Comparison of ENCODE assay signal across 17 cellular contexts in genomic region chr7:14332155-14332554, GRCh38.
A peak's percentile ranks its signal among the peaks of the same experiment; 100 is the strongest.
DNase-seq lines count a peak whose midpoint lies in the region; ATAC-seq and TF ChIP-seq lines count a peak whose summit lies in the region.
"Had no signal": no experiment of that assay in that cellular context is flagged by ENCODE, and none has a peak within 500 bp of the region (broad histone marks: within the 10 kb centered on the region; RNA-seq: fewer than 3 reads in every experiment).

No MANE protein-coding gene starts in this region.

- no peak for TF ChIP-seq CTCF in AG10803 (conservative IDR thresholded peaks at IDR 0.05; ENCODE audit: low read length)
- TF ChIP-seq CTCF in kidney epithelial cell (IDR thresholded peaks at IDR 0.05; ENCODE audit: insufficient read depth, low read length, poor library complexity, severe bottlenecking): no peak
- TF ChIP-seq CTCF in Caco-2 (IDR thresholded peaks at IDR 0.05; ENCODE audit: insufficient read depth in 1 of 2, low read depth in 1 of 2, low read length in 1 of 2, severe bottlenecking in 1 of 2, unreplicated experiment in 1 of 2): no peak

- H3K9me3 Mint-ChIP-seq in Caco-2 (ENCODE audit: unreplicated experiment): no peaks in the 10 kb centered on the region
- H3K9me3 Mint-ChIP-seq: activated CD4-positive, alpha-beta T cell treated with anti-CD3 and anti-CD28 coated beads, Interleukin-2, amount 10 ng/mL, durations not matched to agents 24 days and 14 days; neural crest cell had no signal

- H3K4me1 Mint-ChIP-seq in Caco-2 (ENCODE audit: low read depth, unreplicated experiment): no peaks in the 10 kb centered on the region
- H3K4me1 Mint-ChIP-seq: activated CD4-positive, alpha-beta T cell treated with anti-CD3 and anti-CD28 coated beads, Interleukin-2, amount 10 ng/mL, durations not matched to agents 24 days and 14 days had no signal

- POLR2A ChIA-PET in Caco-2 (lab: Charles Lee): no interaction called here

- H3K36me3 Mint-ChIP-seq in Caco-2 (ENCODE audit: insufficient read depth, unreplicated experiment): no peaks in the 10 kb centered on the region
- H3K36me3 Mint-ChIP-seq: activated naive CD8-positive, alpha-beta T cell had no signal

- H3K4me1 ChIP-seq in Caco-2: 0 out of 2 replicates have a peak, but pooled peaks cover 3% of the 10 kb centered on the region

- intact Hi-C loops in Caco-2 (cut with micrococcal nuclease; ENCODE audit: unreplicated experiment): no loop called here

- H3K27me3 ChIP-seq in kidney epithelial cell (ENCODE audit: control insufficient read depth, insufficient read depth, low read length): no peaks in the 10 kb centered on the region
- H3K27me3 ChIP-seq in Caco-2 (replicated peaks; ENCODE audit: control insufficient read depth, insufficient read depth, low read length): no peaks in the 10 kb centered on the region

- H3K9me3 ChIP-seq in Caco-2: no peaks in the 10 kb centered on the region

- H3K4me3 Mint-ChIP-seq in Caco-2 (ENCODE audit: unreplicated experiment): no peak overlapping the region
- H3K4me3 Mint-ChIP-seq: activated CD4-positive, alpha-beta T cell treated with anti-CD3 and anti-CD28 coated beads, Interleukin-2, amount 10 ng/mL, durations not matched to agents 24 days and 14 days; activated naive CD8-positive, alpha-beta T cell; neural crest cell had no signal

- H3K4me3 ChIP-seq in AG10803 (ENCODE audit: low read length) (no peak overlapping the region), kidney epithelial cell (ENCODE audit: low read depth, low read length) (no peak overlapping the region), Caco-2 (ENCODE audit: low read depth, low read length) (no peak overlapping the region)

- peak; percentile 47 for DNase-seq in AG10803 (ENCODE audit: low read depth)
- DNase-seq in RPMI7951 (ENCODE audit: low read depth): peak; percentile 2
- DNase-seq in fibroblast of peridontal ligament (ENCODE audit: extremely low read depth): peak; percentile 61
- peak; percentile 23 for DNase-seq in kidney epithelial cell (ENCODE audit: low read depth)
- no peak for DNase-seq in Caco-2
- DNase-seq in NCI-H510A treated with DMSO at 0.1 percent for 48 hours (lab: John Stamatoyannopoulos, UW): no peak
- DNase-seq: activated CD4-positive, alpha-beta T cell treated with anti-CD3 and anti-CD28 coated beads, Interleukin-2, amount 10 ng/mL, durations not matched to agents 24 days and 14 days; activated T-cell treated with anti-CD3 and anti-CD28 coated beads, Interleukin-2, amount 50 U/mL, for 1 hour; MM.1S; NCI-H2081; stimulated activated CD8-positive, alpha-beta memory T cell treated with anti-CD3 and anti-CD28 coated beads, Interleukin-4, amount 100 ng/mL, for 48 hours; T1000 had no signal

- BruUV-seq in Caco-2 (replicated peaks; lab: Mats Ljungman, UMichigan): no TSS peak

- H3K27ac Mint-ChIP-seq in Caco-2 (ENCODE audit: unreplicated experiment): no peak overlapping the region
- H3K27ac Mint-ChIP-seq: activated CD4-positive, alpha-beta T cell treated with anti-CD3 and anti-CD28 coated beads, Interleukin-2, amount 10 ng/mL, durations not matched to agents 24 days and 14 days; activated naive CD8-positive, alpha-beta T cell had no signal

- CTCF ChIA-PET in Caco-2 (lab: Charles Lee): no interaction called here

- no peaks in the 10 kb centered on the region for H3K27me3 Mint-ChIP-seq in Caco-2 (ENCODE audit: insufficient read depth, unreplicated experiment)
- H3K27me3 Mint-ChIP-seq: activated CD4-positive, alpha-beta T cell treated with anti-CD3 and anti-CD28 coated beads, Interleukin-2, amount 10 ng/mL, durations not matched to agents 24 days and 14 days; activated naive CD8-positive, alpha-beta T cell had no signal

- H3K36me3 ChIP-seq in kidney epithelial cell (ENCODE audit: control insufficient read depth, insufficient read depth, low read length) (no peaks in the 10 kb centered on the region), Caco-2 (ENCODE audit: control insufficient read depth, insufficient read depth, low read length) (no peaks in the 10 kb centered on the region)

- ATAC-seq in GM19397 (IDR thresholded peaks at IDR 0.05; ENCODE audit: unreplicated experiment) (no peak), HG02852 (IDR thresholded peaks at IDR 0.05; ENCODE audit: unreplicated experiment) (no peak)
- ATAC-seq: sciatic nerve had no signal

Comparison
In these comparisons a context has a peak if more than half of its experiments do, and no peak if none do; other contexts are left out.
1. DNase-seq: peak in AG10803 (single experiment), RPMI7951 (single experiment), fibroblast of peridontal ligament (single experiment) and kidney epithelial cell (single experiment); none in Caco-2 (0 of 2) and NCI-H510A treated with DMSO at 0.1 percent for 48 hours (single experiment).